Comparison of ENCODE assay signal across 9 cellular contexts in the genomic region with DNA sequence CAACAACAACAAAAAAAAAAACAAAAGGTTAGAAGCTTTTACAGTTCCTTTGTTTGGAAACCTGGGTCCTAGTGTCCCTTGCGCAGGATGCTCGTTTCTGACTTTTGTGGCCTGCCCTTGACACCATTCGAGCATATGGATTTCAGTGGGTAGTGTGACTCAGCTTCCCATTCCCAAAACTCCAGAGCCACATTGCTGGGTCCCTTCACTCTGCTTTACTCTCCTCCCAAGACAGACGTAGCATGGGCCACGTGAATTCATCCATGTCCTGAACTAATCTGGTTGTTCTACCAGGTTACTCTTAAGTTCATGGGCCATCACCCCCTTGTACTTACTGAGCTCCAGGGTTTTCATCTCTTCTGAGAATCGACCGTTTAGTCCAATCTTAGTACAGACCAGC.
A peak's percentile ranks its signal among the peaks of the same experiment; 100 is the strongest.
DNase-seq lines count a peak whose midpoint lies in the region; ATAC-seq and TF ChIP-seq lines count a peak whose summit lies in the region.
"Had no signal": no experiment of that assay in that cellular context is flagged by ENCODE, and none has a peak within 500 bp of the region (broad histone marks: within the 10 kb centered on the region; RNA-seq: fewer than 3 reads in every experiment).

No MANE protein-coding gene starts in this region.

- H3K4me3 ChIP-seq in GM12865 (ENCODE audit: low read depth, low read length) (peak overlapping the region; percentile 46), Loucy (ENCODE audit: low read length, poor library complexity, severe bottlenecking) (peak overlapping the region; percentile 71), psoas muscle (peak overlapping the region; percentile 36)
- peak overlapping the region; percentile 51 for H3K4me3 ChIP-seq in effector memory CD4-positive, alpha-beta T cell (ENCODE audit: insufficient read depth, low read depth, low read length, poor library complexity, severe bottlenecking)
- H3K4me3 ChIP-seq: colonic mucosa had no signal

- WGBS in psoas muscle, 3 donors: 40 to 60% (median 48%) methylated on average over 7 of the region's 7 CpGs

- H3K9me3 ChIP-seq in Loucy (ENCODE audit: insufficient read depth, low read depth, low read length): no peaks in the 10 kb centered on the region
- no peaks in the 10 kb centered on the region for H3K9me3 ChIP-seq in effector memory CD4-positive, alpha-beta T cell (ENCODE audit: control insufficient read depth, low read length)
- H3K9me3 ChIP-seq in psoas muscle: no peaks in the 10 kb centered on the region
- H3K9me3 ChIP-seq: colonic mucosa had no signal

- no peak overlapping the region for H3K9ac ChIP-seq in Loucy (ENCODE audit: low read depth, low read length, poor library complexity, severe bottlenecking)

- H3K4me1 ChIP-seq in Loucy (ENCODE audit: insufficient read depth, low read length, poor library complexity, severe bottlenecking) (peaks cover 12% of the 10 kb centered on the region), psoas muscle (no peaks in the 10 kb centered on the region)
- H3K4me1 ChIP-seq in effector memory CD4-positive, alpha-beta T cell (ENCODE audit: control insufficient read depth, insufficient read depth, low read length, poor library complexity, severe bottlenecking): peaks cover 7% of the 10 kb centered on the region
- H3K4me1 ChIP-seq: colonic mucosa had no signal

- DNase-seq in GM12865 (ENCODE audit: low read depth) (peak; percentile 35), psoas muscle (no peak), foreskin melanocyte (no peak), NCI-H1092 (lab: John Stamatoyannopoulos, UW) (no peak), SW480 (ENCODE audit: low spot score) (no peak)
- no peak for DNase-seq in effector memory CD4-positive, alpha-beta T cell
- DNase-seq: GOT3 had no signal

- H3F3A ChIP-seq in Loucy (ENCODE audit: low read depth): no peaks in the 10 kb centered on the region

- TF ChIP-seq CTCF in GM12865 (IDR thresholded peaks at IDR 0.05; ENCODE audit: insufficient read depth, low read depth, low read length, missing control alignments) (no peak), Loucy (conservative IDR thresholded peaks at IDR 0.05; ENCODE audit: low read length) (no peak), psoas muscle (IDR thresholded peaks at IDR 0.05) (no peak)

- peak overlapping the region; percentile 81; the same call in 1 of the 2 replicates for H2AFZ ChIP-seq in Loucy (ENCODE audit: low read length)

- ATAC-seq in psoas muscle: peak in 1 of 4 donors; percentile 9

- H3K4me2 ChIP-seq in Loucy (ENCODE audit: low read depth, low read length, poor library complexity, severe bottlenecking): peak overlapping the region; percentile 70

- no peaks in the 10 kb centered on the region for H3K27me3 ChIP-seq in Loucy (ENCODE audit: insufficient read depth, low read length, poor library complexity, severe bottlenecking)
- no peaks in the 10 kb centered on the region for H3K27me3 ChIP-seq in effector memory CD4-positive, alpha-beta T cell (replicated peaks; ENCODE audit: control insufficient read depth, insufficient read depth, low read length, poor library complexity, severe bottlenecking)
- peaks cover 0 to 20% (median 3%) of the 10 kb centered on the region in 3 donors for H3K27me3 ChIP-seq in psoas muscle (ENCODE audit: insufficient read depth in 3 of 3, low read length in 2 of 3)
- H3K27me3 ChIP-seq: colonic mucosa had no signal

- H3K36me3 ChIP-seq in Loucy (ENCODE audit: insufficient read depth, low read length): no peaks in the 10 kb centered on the region
- H3K36me3 ChIP-seq in effector memory CD4-positive, alpha-beta T cell (ENCODE audit: control insufficient read depth, insufficient read depth, low read length): no peaks in the 10 kb centered on the region
- no peaks in the 10 kb centered on the region for H3K36me3 ChIP-seq in psoas muscle (ENCODE audit: insufficient read depth in 1 of 2, low read depth in 1 of 2)
- H3K36me3 ChIP-seq: colonic mucosa had no signal

- intact Hi-C loops in psoas muscle (cut with DNase I): no loop called here

- no peaks in the 10 kb centered on the region for H4K20me1 ChIP-seq in Loucy (ENCODE audit: insufficient read depth, low read length, poor library complexity, severe bottlenecking)

- no peaks in the 10 kb centered on the region for H3K79me2 ChIP-seq in Loucy (ENCODE audit: insufficient read depth, low read length)

- H3K9me2 ChIP-seq in Loucy (replicated peaks; ENCODE audit: low read depth, low read length): no peaks in the 10 kb centered on the region

- H3K27ac ChIP-seq in effector memory CD4-positive, alpha-beta T cell (ENCODE audit: insufficient read depth, low read length, poor library complexity, severe bottlenecking): no peak overlapping the region
- no peak overlapping the region for H3K27ac ChIP-seq in psoas muscle
- H3K27ac ChIP-seq: colonic mucosa had no signal
